In the genomic region with DNA sequence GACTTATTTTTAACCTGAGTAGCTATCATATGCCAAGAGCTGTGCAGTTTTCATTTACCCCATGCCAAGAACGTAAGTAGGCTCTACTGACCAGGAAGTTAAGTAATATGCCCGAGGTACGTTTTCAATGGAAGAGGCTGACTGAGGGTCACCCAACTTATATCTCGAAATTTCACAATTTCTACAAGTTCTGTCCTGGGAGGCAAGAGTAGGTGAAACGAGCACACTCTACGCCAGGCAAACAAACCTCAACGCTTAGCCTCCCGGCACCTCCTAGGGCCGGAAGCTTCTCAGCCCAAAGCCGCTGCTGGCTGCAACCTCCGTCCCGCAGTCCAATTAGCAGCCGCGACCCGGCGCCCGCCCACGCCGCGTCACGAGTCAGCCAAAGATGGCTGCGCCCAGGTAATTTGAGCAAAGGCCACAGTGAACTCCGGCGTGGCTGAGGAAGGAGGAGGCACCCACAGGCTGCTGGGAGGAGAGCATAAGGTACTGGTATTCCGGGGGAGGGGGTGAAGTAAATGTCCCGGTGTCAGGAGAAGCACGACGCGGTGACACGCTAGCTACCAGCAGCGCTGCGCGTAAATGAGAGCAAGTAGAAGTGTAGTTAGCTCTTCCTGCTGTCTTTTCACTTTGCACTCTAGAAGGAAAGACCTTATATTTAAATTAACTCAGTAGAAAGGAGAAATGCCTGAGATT, we compare ENCODE assay signal across 8 cellular contexts. TPM values are rescaled to one million over a fixed set of nuclear protein-coding genes. Genes with fewer than 3 reads are reported as not detected.
DNase-seq lines count a peak whose midpoint lies in the region; ATAC-seq and TF ChIP-seq lines count a peak whose summit lies in the region.

TSS of gene TMEM126A (plus strand) at position 364 of the 696 bp plus-strand sequence. CDS start 2,289 bp downstream, outside the sequence.

- no peaks in the 10 kb centered on the region for H3K27me3 ChIP-seq in PC-3 (ENCODE audit: low read length)

- H3K4me3 ChIP-seq in PC-3 (ENCODE audit: low read length) (peak within 1 kb of the TSS; percentile 76), epithelial cell of esophagus (ENCODE audit: low read length) (peak within 1 kb of the TSS; percentile 85)

- POLR2A ChIA-PET in PC-3 (lab: Charles Lee; ENCODE audit: unreplicated experiment) = interaction anchor here (0.6 to 1.9 kb wide), 8 partner anchors 10 to 597 kb away, joined by 3 to 37 read pairs (median 6); partner anchors contain the start of gene CREBZF

- CTCF ChIA-PET in PC-3 (lab: Charles Lee) = interaction anchor here (0.7 kb wide), 1 partner anchor 1292 kb away, joined by 3 read pairs; no protein-coding TSS in a partner anchor

- no peak for TF ChIP-seq EP300 in Ishikawa (IDR thresholded peaks at IDR 0.05; ENCODE audit: borderline replicate concordance)

- peak within 1 kb of the TSS; percentile 87 for H2AFZ ChIP-seq in PC-3 (ENCODE audit: low read length)

- ATAC-seq in GM21619 (IDR thresholded peaks at IDR 0.05; ENCODE audit: unreplicated experiment) = peak; percentile 99
- peak; percentile 91 for ATAC-seq in PC-3

- no peaks in the 10 kb centered on the region for H3K9me2 ChIP-seq in PC-3 (replicated peaks; ENCODE audit: low read length)

- no peak for TF ChIP-seq RAD21 in Ishikawa (IDR thresholded peaks at IDR 0.05; ENCODE audit: low read depth)

- intact Hi-C loops in PC-3 (cut with micrococcal nuclease) = loop anchor here (1.0 kb wide), 2 partner anchors 14 to 19 kb away; partner anchors contain the start of gene TMEM126B

- no TSS peak for BruUV-seq in PC-3 (replicated peaks; lab: Mats Ljungman, UMichigan)

- H3K36me3 ChIP-seq in PC-3 (ENCODE audit: low read depth, low read length) = 0 out of 2 replicates have a peak, but pooled peaks cover under 1% of the 10 kb centered on the region

- DNase-seq in DMS114 treated with DMSO at 0.1 percent for 48 hours (lab: John Stamatoyannopoulos, UW; ENCODE audit: unreplicated experiment) (peak; percentile 68), PC-3 (peak; percentile 98), activated T-cell treated with anti-CD3 and anti-CD28 coated beads for 48 hours (ENCODE audit: low read depth) (peak; percentile 89), epithelial cell of esophagus (ENCODE audit: low read depth) (peak; percentile 93), middle frontal gyrus (ENCODE audit: extremely low spot score, low spot score) (peak; percentile 90)
- peak; percentile 78 to 79 for DNase-seq in stimulated activated CD8-positive, alpha-beta memory T cell treated with anti-CD3 and anti-CD28 coated beads, Interleukin-2, amount 100 ng/mL, for 1 hour (ENCODE audit: low read depth in 2 of 2)

- H3K4me1 ChIP-seq in PC-3 (ENCODE audit: insufficient read depth, low read length) = peaks cover 25% of the 10 kb centered on the region

- H3F3A ChIP-seq in PC-3 (ENCODE audit: low read length, unreplicated experiment) = no peaks in the 10 kb centered on the region

- H3K27ac ChIP-seq in PC-3 (ENCODE audit: low read length) = peak within 1 kb of the TSS; percentile 79

- peaks cover 25% of the 10 kb centered on the region for H3K79me2 ChIP-seq in PC-3 (ENCODE audit: low read length)

- H4K20me1 ChIP-seq in PC-3 (ENCODE audit: low read length) = no peaks in the 10 kb centered on the region

- H3K9me3 ChIP-seq in PC-3 (ENCODE audit: low read length) = no peaks in the 10 kb centered on the region

- peak within 1 kb of the TSS; percentile 77 for H3K9ac ChIP-seq in PC-3 (ENCODE audit: low read length)

- TF ChIP-seq CTCF in PC-3 (conservative IDR thresholded peaks at IDR 0.05; ENCODE audit: low read depth, low read length) (no peak), epithelial cell of esophagus (IDR thresholded peaks at IDR 0.05; ENCODE audit: insufficient read depth, low read depth, low read length, missing control alignments) (no peak)

- H3K4me2 ChIP-seq in PC-3 (ENCODE audit: low read length) = peak within 1 kb of the TSS; percentile 94

TF ChIP-seq in Ishikawa, 13 proteins besides CTCF, POLR2A, EP300 and RAD21:
- TF ChIP-seq ZBTB7A (IDR thresholded peaks at IDR 0.05; ENCODE audit: low read depth) (no peak), TCF12 (IDR thresholded peaks at IDR 0.05; ENCODE audit: low read depth) (peak; percentile 71), YY1 (IDR thresholded peaks at IDR 0.05; ENCODE audit: low read depth) (peak; percentile 95), MAX (IDR thresholded peaks at IDR 0.05) (peak; percentile 79), CEBPB (IDR thresholded peaks at IDR 0.05) (no peak), FOXM1 (IDR thresholded peaks at IDR 0.05; ENCODE audit: borderline replicate concordance, low read depth) (no peak), EGR1 (IDR thresholded peaks at IDR 0.05) (peak; percentile 80), CREB1 (IDR thresholded peaks at IDR 0.05; ENCODE audit: low read depth) (peak; percentile 78), TEAD4 (IDR thresholded peaks at IDR 0.05) (no peak), TAF1 (IDR thresholded peaks at IDR 0.05; ENCODE audit: low read depth) (peak; percentile 89), NFIC (IDR thresholded peaks at IDR 0.05) (peak; percentile 17; the same call in 1 of the 2 replicates)
- TF ChIP-seq, protein P1, sequence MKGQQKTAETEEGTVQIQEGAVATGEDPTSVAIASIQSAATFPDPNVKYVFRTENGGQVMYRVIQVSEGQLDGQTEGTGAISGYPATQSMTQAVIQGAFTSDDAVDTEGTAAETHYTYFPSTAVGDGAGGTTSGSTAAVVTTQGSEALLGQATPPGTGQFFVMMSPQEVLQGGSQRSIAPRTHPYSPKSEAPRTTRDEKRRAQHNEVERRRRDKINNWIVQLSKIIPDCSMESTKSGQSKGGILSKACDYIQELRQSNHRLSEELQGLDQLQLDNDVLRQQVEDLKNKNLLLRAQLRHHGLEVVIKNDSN (IDR thresholded peaks at IDR 0.05) = peak; percentile 78
- TF ChIP-seq, protein P2, sequence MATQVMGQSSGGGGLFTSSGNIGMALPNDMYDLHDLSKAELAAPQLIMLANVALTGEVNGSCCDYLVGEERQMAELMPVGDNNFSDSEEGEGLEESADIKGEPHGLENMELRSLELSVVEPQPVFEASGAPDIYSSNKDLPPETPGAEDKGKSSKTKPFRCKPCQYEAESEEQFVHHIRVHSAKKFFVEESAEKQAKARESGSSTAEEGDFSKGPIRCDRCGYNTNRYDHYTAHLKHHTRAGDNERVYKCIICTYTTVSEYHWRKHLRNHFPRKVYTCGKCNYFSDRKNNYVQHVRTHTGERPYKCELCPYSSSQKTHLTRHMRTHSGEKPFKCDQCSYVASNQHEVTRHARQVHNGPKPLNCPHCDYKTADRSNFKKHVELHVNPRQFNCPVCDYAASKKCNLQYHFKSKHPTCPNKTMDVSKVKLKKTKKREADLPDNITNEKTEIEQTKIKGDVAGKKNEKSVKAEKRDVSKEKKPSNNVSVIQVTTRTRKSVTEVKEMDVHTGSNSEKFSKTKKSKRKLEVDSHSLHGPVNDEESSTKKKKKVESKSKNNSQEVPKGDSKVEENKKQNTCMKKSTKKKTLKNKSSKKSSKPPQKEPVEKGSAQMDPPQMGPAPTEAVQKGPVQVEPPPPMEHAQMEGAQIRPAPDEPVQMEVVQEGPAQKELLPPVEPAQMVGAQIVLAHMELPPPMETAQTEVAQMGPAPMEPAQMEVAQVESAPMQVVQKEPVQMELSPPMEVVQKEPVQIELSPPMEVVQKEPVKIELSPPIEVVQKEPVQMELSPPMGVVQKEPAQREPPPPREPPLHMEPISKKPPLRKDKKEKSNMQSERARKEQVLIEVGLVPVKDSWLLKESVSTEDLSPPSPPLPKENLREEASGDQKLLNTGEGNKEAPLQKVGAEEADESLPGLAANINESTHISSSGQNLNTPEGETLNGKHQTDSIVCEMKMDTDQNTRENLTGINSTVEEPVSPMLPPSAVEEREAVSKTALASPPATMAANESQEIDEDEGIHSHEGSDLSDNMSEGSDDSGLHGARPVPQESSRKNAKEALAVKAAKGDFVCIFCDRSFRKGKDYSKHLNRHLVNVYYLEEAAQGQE (IDR thresholded peaks at IDR 0.05; ENCODE audit: low read depth) = no peak

RNA-seq across cellular contexts. Expression of gene TMEM126A, which starts in this region (rescaled TPM):
- 34.0 and 37.8 TPM in 2 replicates for total RNA-seq in PC-3 (2014; rRNA removed)

Comparison
In these comparisons a context has a peak if more than half of its experiments do, and no peak if none do; other contexts are left out.
1. Peak in every context shown above with its lines: DNase-seq, ATAC-seq, H3K4me3 ChIP-seq and H3K27ac ChIP-seq.